In the genomic region with DNA sequence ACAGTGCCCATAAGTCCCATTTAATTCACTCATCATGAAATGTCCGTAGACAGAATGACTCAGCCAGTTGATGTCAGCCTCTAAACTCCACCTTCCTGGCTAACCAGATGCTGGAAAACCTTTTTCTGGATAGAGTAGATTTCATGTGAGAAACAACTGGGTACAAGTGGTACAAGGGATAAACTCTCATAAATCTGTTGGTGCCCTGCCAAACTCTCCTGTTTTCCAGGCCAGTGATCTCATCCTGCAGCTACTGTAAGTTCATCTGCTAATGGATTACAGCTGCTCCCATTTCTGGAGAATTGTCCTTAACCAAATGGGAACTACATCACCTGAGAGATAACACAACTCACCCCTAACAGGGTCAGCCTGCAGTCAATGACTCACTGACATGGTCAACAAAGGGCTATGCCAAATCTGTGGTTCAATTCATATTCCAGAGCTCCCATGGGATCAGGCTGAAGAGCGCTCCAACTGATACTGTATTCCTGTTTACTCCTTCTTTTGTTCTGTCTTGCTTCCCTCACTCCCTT, we compare ENCODE assay signal across 11 cellular contexts.
A peak's percentile ranks its signal among the peaks of the same experiment; 100 is the strongest.
DNase-seq lines count a peak whose midpoint lies in the region; ATAC-seq and TF ChIP-seq lines count a peak whose summit lies in the region.
"Had no signal": no experiment of that assay in that cellular context is flagged by ENCODE, and none has a peak within 500 bp of the region (broad histone marks: within the 10 kb centered on the region; RNA-seq: fewer than 3 reads in every experiment).

No MANE protein-coding gene starts in this region.

- DNase-seq in A172 (ENCODE audit: low spot score) (peak; percentile 60), NCI-H1092 (lab: John Stamatoyannopoulos, UW) (peak; percentile 34), fibroblast of the conjunctiva (ENCODE audit: low read depth) (peak; percentile 12), HUDEP-2 (lab: John Stamatoyannopoulos, UW; ENCODE audit: unreplicated experiment in 76 of 76) (no peak), Kasumi-1 (lab: John Stamatoyannopoulos, UW) (no peak)
- DNase-seq: activated CD4-positive, alpha-beta T cell treated with anti-CD3 and anti-CD28 coated beads, Interleukin-2, amount 10 ng/mL, durations not matched to agents 7 days and 5 days; activated naive CD4-positive, alpha-beta T cell treated with anti-CD3 and anti-CD28 coated beads for 36 hours; effector memory CD4-positive, alpha-beta T cell had no signal

- ATAC-seq in HG02852 (IDR thresholded peaks at IDR 0.05; ENCODE audit: unreplicated experiment) (no peak), HG03175 (IDR thresholded peaks at IDR 0.05; ENCODE audit: unreplicated experiment) (no peak)

TF ChIP-seq in PFSK-1, 5 proteins besides CTCF, POLR2A, EP300 and RAD21:
- TF ChIP-seq FOXP2 (optimal IDR thresholded peaks at IDR 0.05; ENCODE audit: borderline replicate concordance, extremely low read depth, extremely low read length, insufficient read depth), result peak; percentile 49
- TF ChIP-seq, protein P1, sequence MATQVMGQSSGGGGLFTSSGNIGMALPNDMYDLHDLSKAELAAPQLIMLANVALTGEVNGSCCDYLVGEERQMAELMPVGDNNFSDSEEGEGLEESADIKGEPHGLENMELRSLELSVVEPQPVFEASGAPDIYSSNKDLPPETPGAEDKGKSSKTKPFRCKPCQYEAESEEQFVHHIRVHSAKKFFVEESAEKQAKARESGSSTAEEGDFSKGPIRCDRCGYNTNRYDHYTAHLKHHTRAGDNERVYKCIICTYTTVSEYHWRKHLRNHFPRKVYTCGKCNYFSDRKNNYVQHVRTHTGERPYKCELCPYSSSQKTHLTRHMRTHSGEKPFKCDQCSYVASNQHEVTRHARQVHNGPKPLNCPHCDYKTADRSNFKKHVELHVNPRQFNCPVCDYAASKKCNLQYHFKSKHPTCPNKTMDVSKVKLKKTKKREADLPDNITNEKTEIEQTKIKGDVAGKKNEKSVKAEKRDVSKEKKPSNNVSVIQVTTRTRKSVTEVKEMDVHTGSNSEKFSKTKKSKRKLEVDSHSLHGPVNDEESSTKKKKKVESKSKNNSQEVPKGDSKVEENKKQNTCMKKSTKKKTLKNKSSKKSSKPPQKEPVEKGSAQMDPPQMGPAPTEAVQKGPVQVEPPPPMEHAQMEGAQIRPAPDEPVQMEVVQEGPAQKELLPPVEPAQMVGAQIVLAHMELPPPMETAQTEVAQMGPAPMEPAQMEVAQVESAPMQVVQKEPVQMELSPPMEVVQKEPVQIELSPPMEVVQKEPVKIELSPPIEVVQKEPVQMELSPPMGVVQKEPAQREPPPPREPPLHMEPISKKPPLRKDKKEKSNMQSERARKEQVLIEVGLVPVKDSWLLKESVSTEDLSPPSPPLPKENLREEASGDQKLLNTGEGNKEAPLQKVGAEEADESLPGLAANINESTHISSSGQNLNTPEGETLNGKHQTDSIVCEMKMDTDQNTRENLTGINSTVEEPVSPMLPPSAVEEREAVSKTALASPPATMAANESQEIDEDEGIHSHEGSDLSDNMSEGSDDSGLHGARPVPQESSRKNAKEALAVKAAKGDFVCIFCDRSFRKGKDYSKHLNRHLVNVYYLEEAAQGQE (IDR thresholded peaks at IDR 0.05; ENCODE audit: insufficient read depth in 1 of 2, low read depth in 2 of 2, low read length in 2 of 2), result 0 out of 4 replicates have a peak, but pooled peaks of 1 of the 2 experiments have one; percentile 75
- peak; percentile 70; the same call in 1 of the 2 replicates for TF ChIP-seq POLR2AphosphoS5 (IDR thresholded peaks at IDR 0.05; ENCODE audit: low read depth, low read length)
- TF ChIP-seq SIN3A (IDR thresholded peaks at IDR 0.05; ENCODE audit: borderline replicate concordance, insufficient read depth, low read length), result peak; percentile 82; the same call in 1 of the 2 replicates
- peak; percentile 48; the same call in 1 of the 2 replicates for TF ChIP-seq TAF1 (IDR thresholded peaks at IDR 0.05; ENCODE audit: borderline replicate concordance, insufficient read depth, low read length)
TF ChIP-seq in PFSK-1: peak in this region for 5.

Comparison
In these comparisons a context has a peak if more than half of its experiments do, and no peak if none do; other contexts are left out.
1. DNase-seq: peak in A172 (single experiment), NCI-H1092 (single experiment) and fibroblast of the conjunctiva (single experiment); none in HUDEP-2 (0 of 76) and Kasumi-1 (0 of 2).